ENCODE assay signal across 2 cellular contexts in genomic region chr7:7639847-7640220, GRCh38.
TF ChIP-seq lines count a peak whose summit lies in the region.

No MANE protein-coding gene starts in this region.

TF ChIP-seq in HCT116, 20 proteins besides CTCF, POLR2A, EP300 and RAD21 (continued from another document):
- no peak for TF ChIP-seq ZBTB33 (IDR thresholded peaks at IDR 0.05; ENCODE audit: extremely low read depth, insufficient replicate concordance, low read length)
- no peak for TF ChIP-seq CBX3 (IDR thresholded peaks at IDR 0.05; ENCODE audit: low read depth)
- no peak for TF ChIP-seq CEBPB (IDR thresholded peaks at IDR 0.05; ENCODE audit: low read depth)
- no peak for TF ChIP-seq EZH2phosphoT487 (IDR thresholded peaks at IDR 0.05; ENCODE audit: borderline replicate concordance)
- TF ChIP-seq SRF (IDR thresholded peaks at IDR 0.05; ENCODE audit: low read depth) = no peak
- TF ChIP-seq MAX (IDR thresholded peaks at IDR 0.05) = no peak; the same call in 1 of the 2 replicates
- TF ChIP-seq SP1 (IDR thresholded peaks at IDR 0.05; ENCODE audit: low read depth) = no peak
- no peak for TF ChIP-seq JUND (IDR thresholded peaks at IDR 0.05)
- no peak for TF ChIP-seq TCF7L2 (IDR thresholded peaks at IDR 0.05; ENCODE audit: borderline replicate concordance, extremely low read depth, insufficient read depth, insufficient read length)
- no peak for TF ChIP-seq ATF3 (IDR thresholded peaks at IDR 0.05)

TF ChIP-seq in SK-N-SH treated with all-trans-retinoic acid at 6 μM for 48 hours, 23 proteins besides CTCF, POLR2A, EP300 and RAD21 (continued from another document):
- TF ChIP-seq TSHZ2 (CRISPR knock-in tag; IDR thresholded peaks at IDR 0.05) = no peak
- TF ChIP-seq CSRNP3 (CRISPR knock-in tag; IDR thresholded peaks at IDR 0.05) = no peak
- no peak for TF ChIP-seq PPARA (CRISPR knock-in tag; IDR thresholded peaks at IDR 0.05; ENCODE audit: borderline replicate concordance)
- TF ChIP-seq CSDC2 (CRISPR knock-in tag; IDR thresholded peaks at IDR 0.05) = no peak
- TF ChIP-seq ZFP3 (CRISPR knock-in tag; IDR thresholded peaks at IDR 0.05) = no peak
- no peak for TF ChIP-seq ZC3H10 (CRISPR knock-in tag; IDR thresholded peaks at IDR 0.05)
- no peak for TF ChIP-seq POU6F1 (CRISPR knock-in tag; IDR thresholded peaks at IDR 0.05; ENCODE audit: borderline replicate concordance, low read depth)
- TF ChIP-seq ZNF8 (CRISPR knock-in tag; IDR thresholded peaks at IDR 0.05) = no peak
- no peak for TF ChIP-seq BACH2 (CRISPR knock-in tag; IDR thresholded peaks at IDR 0.05; ENCODE audit: borderline replicate concordance)
- no peak for TF ChIP-seq CREB5 (CRISPR knock-in tag; IDR thresholded peaks at IDR 0.05; ENCODE audit: low read depth)
- TF ChIP-seq ISL1 (CRISPR knock-in tag; IDR thresholded peaks at IDR 0.05) = no peak
- TF ChIP-seq SNAI2 (CRISPR knock-in tag; IDR thresholded peaks at IDR 0.05) = no peak
- TF ChIP-seq ZFP30 (CRISPR knock-in tag; IDR thresholded peaks at IDR 0.05) = no peak
